ENCODE assay signal across 8 cellular contexts in the genomic region with DNA sequence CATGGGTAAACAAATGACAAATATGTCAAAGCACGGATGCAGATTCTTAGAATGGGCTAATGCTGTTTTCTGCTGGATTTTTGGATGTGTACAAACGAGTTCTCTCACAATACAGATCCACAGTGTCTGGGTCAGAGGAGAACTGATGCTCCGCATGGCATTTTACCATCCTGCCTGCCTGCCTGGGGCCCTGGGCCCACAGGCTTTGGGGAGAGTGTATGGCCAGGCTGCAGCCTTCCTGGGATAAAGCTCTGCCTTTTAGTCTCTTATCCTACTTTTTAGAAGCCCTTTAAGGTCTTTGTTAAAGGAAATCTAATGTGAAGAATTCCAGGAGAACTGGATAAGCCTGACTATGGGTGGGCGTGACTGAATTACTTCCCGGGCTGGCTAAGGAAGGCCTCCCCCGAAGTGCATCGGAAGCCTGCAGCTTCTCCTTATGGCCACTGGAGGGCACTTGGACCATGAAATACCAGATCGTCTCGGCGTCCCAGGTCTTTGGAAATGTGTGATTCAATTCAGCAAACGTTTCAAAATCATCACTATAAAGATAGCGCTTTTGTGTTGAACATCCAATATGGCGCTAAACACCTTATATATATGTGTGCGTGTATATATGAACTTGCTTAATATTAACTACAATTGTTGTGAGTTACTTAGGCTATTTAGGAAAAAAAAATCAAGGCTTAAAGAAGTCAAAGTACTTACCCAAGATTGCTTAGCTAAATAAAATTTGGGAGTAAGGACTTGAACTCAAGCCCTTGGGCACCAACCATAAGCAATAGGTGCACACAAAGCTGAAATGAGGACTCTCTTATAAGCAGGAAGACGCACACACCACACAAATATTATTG. TPM values are rescaled to one million over a fixed set of nuclear protein-coding genes. Genes with fewer than 3 reads are reported as not detected.
DNase-seq lines count a peak whose midpoint lies in the region; ATAC-seq, FAIRE-seq and TF ChIP-seq lines count a peak whose summit lies in the region.

No MANE protein-coding gene starts in this region.

- peak; percentile 52 to 80; a peak in 5 of 6 replicates for ATAC-seq in A549
- ATAC-seq in GM18505 (IDR thresholded peaks at IDR 0.05; ENCODE audit: unreplicated experiment) = peak; percentile 61
- ATAC-seq in HG03280 (IDR thresholded peaks at IDR 0.05; ENCODE audit: unreplicated experiment) = peak; percentile 71
- ATAC-seq in memory B cell (ENCODE audit: low read depth) = peak; percentile 89

- peaks cover 9% of the 10 kb centered on the region for H3K27me3 Mint-ChIP-seq in activated CD4-positive, alpha-beta T cell treated with anti-CD3 and anti-CD28 coated beads, Interleukin-2, amount 10 ng/mL, durations not matched to agents 24 days and 14 days
- H3K27me3 Mint-ChIP-seq in memory B cell = peaks cover 15% of the 10 kb centered on the region

- peak; percentile 7 for FAIRE-seq in A549 (lab: Jason Lieb, UNC)

- H3K36me3 Mint-ChIP-seq in activated CD4-positive, alpha-beta T cell treated with anti-CD3 and anti-CD28 coated beads, Interleukin-2, amount 10 ng/mL, durations not matched to agents 24 days and 14 days (ENCODE audit: low read depth) = no peaks in the 10 kb centered on the region
- no peaks in the 10 kb centered on the region for H3K36me3 Mint-ChIP-seq in memory B cell

- intact Hi-C loops in activated CD4-positive, alpha-beta T cell treated with anti-CD3 and anti-CD28 coated beads, Interleukin-2, amount 10 ng/mL, durations not matched to agents 24 days and 14 days (cut with micrococcal nuclease) = loop anchor here (1.0 to 5.0 kb wide), 4 partner anchors 14 to 127 kb away; a partner anchor contains a TSS

- TF ChIP-seq POLR2A in A549 (IDR thresholded peaks at IDR 0.05; ENCODE audit: low read length) = no peak
- TF ChIP-seq POLR2A in GM18505 (IDR thresholded peaks at IDR 0.05; ENCODE audit: borderline replicate concordance, extremely low read depth, insufficient read depth, insufficient read length) = no peak

- DNase-seq in A549 (ENCODE audit: low read depth in 1 of 2, low spot score in 1 of 2) = peak; percentile 62 to 84
- DNase-seq in NCI-H69 (lab: John Stamatoyannopoulos, UW) = peak; percentile 84
- DNase-seq in activated CD4-positive, alpha-beta T cell treated with anti-CD3 and anti-CD28 coated beads, Interleukin-2, amount 10 ng/mL, durations not matched to agents 24 days and 14 days = peak; percentile 86
- DNase-seq in dermis microvascular lymphatic vessel endothelial cell (ENCODE audit: low read depth in 2 of 2) = peak; percentile 48 to 77
- peak; percentile 37 to 40 for DNase-seq in memory B cell (ENCODE audit: low spot score in 2 of 2)
- peak; percentile 18 for DNase-seq in stimulated activated CD8-positive, alpha-beta memory T cell treated with anti-CD3 and anti-CD28 coated beads, Interleukin-12 subunit alpha, Interleukin-12 subunit beta, amount 100 ng/mL, for 4 hours (ENCODE audit: low read depth)

- no peak overlapping the region for H3K27ac Mint-ChIP-seq in activated CD4-positive, alpha-beta T cell treated with anti-CD3 and anti-CD28 coated beads, Interleukin-2, amount 10 ng/mL, durations not matched to agents 24 days and 14 days
- no peak overlapping the region for H3K27ac Mint-ChIP-seq in memory B cell

- no peaks in the 10 kb centered on the region for H3K9me3 Mint-ChIP-seq in activated CD4-positive, alpha-beta T cell treated with anti-CD3 and anti-CD28 coated beads, Interleukin-2, amount 10 ng/mL, durations not matched to agents 24 days and 14 days
- no peaks in the 10 kb centered on the region for H3K9me3 Mint-ChIP-seq in memory B cell

- no peak overlapping the region for H3K4me3 Mint-ChIP-seq in activated CD4-positive, alpha-beta T cell treated with anti-CD3 and anti-CD28 coated beads, Interleukin-2, amount 10 ng/mL, durations not matched to agents 24 days and 14 days
- H3K4me3 Mint-ChIP-seq in memory B cell = no peak overlapping the region

- peak overlapping the region; percentile 44; the same call in 1 of the 3 replicates for H3K4me2 ChIP-seq in A549

- no peaks in the 10 kb centered on the region for H3K4me1 Mint-ChIP-seq in activated CD4-positive, alpha-beta T cell treated with anti-CD3 and anti-CD28 coated beads, Interleukin-2, amount 10 ng/mL, durations not matched to agents 24 days and 14 days
- H3K4me1 Mint-ChIP-seq in memory B cell = peaks cover 3% of the 10 kb centered on the region

- H3K9me3 ChIP-seq in A549 = no peaks in the 10 kb centered on the region

- peaks cover 39% of the 10 kb centered on the region for H3K4me1 ChIP-seq in A549

- TF ChIP-seq EP300 in A549 (IDR thresholded peaks at IDR 0.05) = no peak

- CTCF ChIA-PET in A549 (lab: Yijun Ruan, JAX) = interaction anchor here (0.7 to 12.2 kb wide), 56 partner anchors 9 to 291 kb away, joined by 3 to 362 read pairs (median 7); a partner anchor contains a TSS

- WGBS in A549 (ENCODE audit: missing lambda C conversion rate) = 19% methylated on average over 15 of the region's 15 CpGs

- H3K4me3 ChIP-seq in A549 = no peak overlapping the region

- peak; percentile 85 to 90 for TF ChIP-seq RAD21 in A549 (conservative IDR thresholded peaks at IDR 0.05 in 1 of 2, IDR thresholded peaks at IDR 0.05 in 1 of 2)

- TF ChIP-seq CTCF in A549 (IDR thresholded peaks at IDR 0.05) = peak; percentile 87

- POLR2A ChIA-PET in A549 (lab: Yijun Ruan, JAX) = interaction anchor here (1.4 kb wide), 1 partner anchor 107 kb away, joined by 3 read pairs; no protein-coding TSS in a partner anchor

- H3K27ac ChIP-seq in A549 = no peak overlapping the region

TF ChIP-seq in A549, 52 proteins besides CTCF, POLR2A, EP300 and RAD21:
- TF ChIP-seq MAFK (IDR thresholded peaks at IDR 0.05; ENCODE audit: partially characterized antibody) = no peak
- TF ChIP-seq SMC3 (IDR thresholded peaks at IDR 0.05) = peak; percentile 86

RNA-seq across cellular contexts. Expression of a gene that starts 15.2 kb away (rescaled TPM):
- polyA plus RNA-seq in A549 (2011; rRNA removed) (29.0 and 38.4 TPM in 2 replicates), A549 (2017; fragmentation: RNase III; extraction: RNeasy Plus Mini Kit Qiagen cat#74134 plus additional on column Dnase treatment) (40.8 to 42.8 TPM (median 40.9 TPM) in 3 replicates)
- 73.2 and 84.2 TPM in 2 replicates for polyA plus RNA-seq in A549 (2012; cell fraction: cytosol; rRNA removed)
- 159 and 164 TPM in 2 replicates for polyA plus RNA-seq in A549 (2012; cell fraction: nucleus; rRNA removed)
- 54.4 and 63.2 TPM in 2 replicates for polyA minus RNA-seq in A549 (2011; rRNA and poly(A)+ RNA removed)
- total RNA-seq in activated CD4-positive, alpha-beta T cell treated with anti-CD3 and anti-CD28 coated beads, Interleukin-2, amount 10 ng/mL, durations not matched to agents 24 days and 14 days = 129 and 148 TPM in 2 replicates
- total RNA-seq in dermis microvascular lymphatic vessel endothelial cell = 53.1 and 69.5 TPM in 2 replicates

RNA-seq across cellular contexts. Expression of a gene that starts 15.3 kb away (rescaled TPM):
- polyA plus RNA-seq in A549 (2011; rRNA removed) (0.06 and 0.20 TPM in 2 replicates), A549 (2017; fragmentation: RNase III; extraction: RNeasy Plus Mini Kit Qiagen cat#74134 plus additional on column Dnase treatment) (0.09 TPM in 1 of 3 replicates, not detected in the others)
- polyA plus RNA-seq in A549 (2012; cell fraction: cytosol; rRNA removed) = 0.01 and 0.10 TPM in 2 replicates
- polyA plus RNA-seq in A549 (2012; cell fraction: nucleus; rRNA removed) = 0.04 TPM in 1 of 2 replicates, not detected in the other
- 0.21 TPM in 1 of 2 replicates, not detected in the other for polyA minus RNA-seq in A549 (2011; rRNA and poly(A)+ RNA removed)
- not detected in 2 replicates for total RNA-seq in activated CD4-positive, alpha-beta T cell treated with anti-CD3 and anti-CD28 coated beads, Interleukin-2, amount 10 ng/mL, durations not matched to agents 24 days and 14 days
- not detected in 2 replicates for total RNA-seq in dermis microvascular lymphatic vessel endothelial cell

RNA-seq across cellular contexts. Expression of a gene that starts 31.8 kb away (rescaled TPM):
- polyA plus RNA-seq in A549 (2011; rRNA removed) = 2.3 TPM in 2 replicates
- polyA plus RNA-seq in A549 (2012; cell fraction: cytosol; rRNA removed) = 5.8 and 7.2 TPM in 2 replicates
- 25.9 and 31.3 TPM in 2 replicates for polyA plus RNA-seq in A549 (2012; cell fraction: nucleus; rRNA removed)
- polyA plus RNA-seq in A549 (2017; fragmentation: RNase III; extraction: RNeasy Plus Mini Kit Qiagen cat#74134 plus additional on column Dnase treatment) = 9.3 to 13.0 TPM (median 11.5 TPM) in 3 replicates
- 3.1 and 6.2 TPM in 2 replicates for polyA minus RNA-seq in A549 (2011; rRNA and poly(A)+ RNA removed)
- 0.07 TPM in 1 of 2 replicates, not detected in the other for total RNA-seq in activated CD4-positive, alpha-beta T cell treated with anti-CD3 and anti-CD28 coated beads, Interleukin-2, amount 10 ng/mL, durations not matched to agents 24 days and 14 days
- total RNA-seq in dermis microvascular lymphatic vessel endothelial cell = under 0.01 TPM in 1 of 2 replicates, not detected in the other

Comparison
In these comparisons a context has a peak if more than half of its experiments do, and no peak if none do; other contexts are left out.
1. DNase-seq: peak in every context shown above with its lines; median percentile 86 in activated CD4-positive, alpha-beta T cell treated with anti-CD3 and anti-CD28 coated beads, Interleukin-2, amount 10 ng/mL, durations not matched to agents 24 days and 14 days; 84 in NCI-H69; 73 in A549; 62 in dermis microvascular lymphatic vessel endothelial cell; 38 in memory B cell; 18 in stimulated activated CD8-positive, alpha-beta memory T cell treated with anti-CD3 and anti-CD28 coated beads, Interleukin-12 subunit alpha, Interleukin-12 subunit beta, amount 100 ng/mL, for 4 hours.